ENCODE assay signal across 1 cellular context in the genomic region with DNA sequence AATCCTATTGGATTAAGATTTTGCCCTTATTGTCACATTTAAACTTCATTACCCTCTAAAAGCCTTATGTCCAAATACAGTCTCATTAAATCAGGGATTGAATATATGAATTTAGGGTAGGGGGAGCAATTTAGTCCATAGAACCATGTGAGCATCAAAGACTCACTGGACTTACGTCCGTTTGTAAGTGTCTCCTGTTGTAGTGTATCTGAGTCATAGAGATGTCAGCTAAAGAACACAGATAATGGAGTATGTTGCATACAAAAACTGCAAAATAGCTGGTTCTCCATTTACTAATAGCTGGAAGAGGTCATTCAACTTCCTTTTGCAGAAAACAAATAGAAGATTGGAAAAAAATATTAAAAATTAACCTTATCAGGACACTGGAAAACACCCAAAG.
TF ChIP-seq lines count a peak whose summit lies in the region.

No MANE protein-coding gene starts in this region.

TF ChIP-seq in WTC11, 78 proteins besides CTCF, POLR2A, EP300 and RAD21 (continued from another document):
- TF ChIP-seq E2F1 (CRISPR knock-in tag; IDR thresholded peaks at IDR 0.05) = no peak
- TF ChIP-seq KAT7 (CRISPR knock-in tag; IDR thresholded peaks at IDR 0.05; ENCODE audit: borderline replicate concordance) = no peak
- TF ChIP-seq RELA (CRISPR knock-in tag; IDR thresholded peaks at IDR 0.05; ENCODE audit: borderline replicate concordance) = no peak
- TF ChIP-seq ZNF671 (CRISPR knock-in tag; IDR thresholded peaks at IDR 0.05) = no peak
- TF ChIP-seq ZNF138 (CRISPR knock-in tag; conservative IDR thresholded peaks at IDR 0.05) = no peak
- TF ChIP-seq, protein P1, sequence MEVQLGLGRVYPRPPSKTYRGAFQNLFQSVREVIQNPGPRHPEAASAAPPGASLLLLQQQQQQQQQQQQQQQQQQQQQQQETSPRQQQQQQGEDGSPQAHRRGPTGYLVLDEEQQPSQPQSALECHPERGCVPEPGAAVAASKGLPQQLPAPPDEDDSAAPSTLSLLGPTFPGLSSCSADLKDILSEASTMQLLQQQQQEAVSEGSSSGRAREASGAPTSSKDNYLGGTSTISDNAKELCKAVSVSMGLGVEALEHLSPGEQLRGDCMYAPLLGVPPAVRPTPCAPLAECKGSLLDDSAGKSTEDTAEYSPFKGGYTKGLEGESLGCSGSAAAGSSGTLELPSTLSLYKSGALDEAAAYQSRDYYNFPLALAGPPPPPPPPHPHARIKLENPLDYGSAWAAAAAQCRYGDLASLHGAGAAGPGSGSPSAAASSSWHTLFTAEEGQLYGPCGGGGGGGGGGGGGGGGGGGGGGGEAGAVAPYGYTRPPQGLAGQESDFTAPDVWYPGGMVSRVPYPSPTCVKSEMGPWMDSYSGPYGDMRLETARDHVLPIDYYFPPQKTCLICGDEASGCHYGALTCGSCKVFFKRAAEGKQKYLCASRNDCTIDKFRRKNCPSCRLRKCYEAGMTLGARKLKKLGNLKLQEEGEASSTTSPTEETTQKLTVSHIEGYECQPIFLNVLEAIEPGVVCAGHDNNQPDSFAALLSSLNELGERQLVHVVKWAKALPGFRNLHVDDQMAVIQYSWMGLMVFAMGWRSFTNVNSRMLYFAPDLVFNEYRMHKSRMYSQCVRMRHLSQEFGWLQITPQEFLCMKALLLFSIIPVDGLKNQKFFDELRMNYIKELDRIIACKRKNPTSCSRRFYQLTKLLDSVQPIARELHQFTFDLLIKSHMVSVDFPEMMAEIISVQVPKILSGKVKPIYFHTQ (CRISPR knock-in tag; IDR thresholded peaks at IDR 0.05) = no peak
- TF ChIP-seq, protein P2, sequence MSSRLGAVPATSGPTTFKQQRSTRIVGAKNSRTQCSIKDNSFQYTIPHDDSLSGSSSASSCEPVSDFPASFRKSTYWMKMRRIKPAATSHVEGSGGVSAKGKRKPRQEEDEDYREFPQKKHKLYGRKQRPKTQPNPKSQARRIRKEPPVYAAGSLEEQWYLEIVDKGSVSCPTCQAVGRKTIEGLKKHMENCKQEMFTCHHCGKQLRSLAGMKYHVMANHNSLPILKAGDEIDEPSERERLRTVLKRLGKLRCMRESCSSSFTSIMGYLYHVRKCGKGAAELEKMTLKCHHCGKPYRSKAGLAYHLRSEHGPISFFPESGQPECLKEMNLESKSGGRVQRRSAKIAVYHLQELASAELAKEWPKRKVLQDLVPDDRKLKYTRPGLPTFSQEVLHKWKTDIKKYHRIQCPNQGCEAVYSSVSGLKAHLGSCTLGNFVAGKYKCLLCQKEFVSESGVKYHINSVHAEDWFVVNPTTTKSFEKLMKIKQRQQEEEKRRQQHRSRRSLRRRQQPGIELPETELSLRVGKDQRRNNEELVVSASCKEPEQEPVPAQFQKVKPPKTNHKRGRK (CRISPR knock-in tag; IDR thresholded peaks at IDR 0.05; ENCODE audit: borderline replicate concordance) = no peak
